In the genomic region with DNA sequence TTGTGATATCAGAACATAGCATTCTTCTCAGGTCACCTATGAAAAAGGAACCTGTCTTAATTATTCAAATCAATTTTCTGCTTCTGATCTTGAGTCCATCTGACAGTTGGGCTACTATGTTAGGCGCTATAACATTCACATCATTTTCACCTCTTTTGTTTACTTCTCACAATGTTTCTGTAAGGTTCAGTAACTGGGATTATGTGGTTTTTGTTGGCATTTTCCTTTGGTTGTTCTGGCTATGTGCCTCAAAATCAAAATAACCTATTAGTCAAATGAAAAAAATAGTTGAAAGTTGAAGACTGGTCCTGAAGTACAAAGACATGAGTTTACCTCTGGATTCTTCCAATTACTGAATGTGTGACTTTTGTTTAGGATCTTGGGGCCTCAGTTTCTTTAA, we compare ENCODE assay signal across 1 cellular context.
TF ChIP-seq lines count a peak whose summit lies in the region.

No MANE protein-coding gene starts in this region.

TF ChIP-seq in GM23338, 12 proteins besides CTCF, POLR2A, EP300 and RAD21 (continued from another document):
- TF ChIP-seq REST (IDR thresholded peaks at IDR 0.05; ENCODE audit: unreplicated experiment) (no peak), ZNF114 (CRISPR knock-in tag; IDR thresholded peaks at IDR 0.05) (no peak), POLR2AphosphoS5 (IDR thresholded peaks at IDR 0.05; ENCODE audit: low read depth) (no peak), ZNF331 (CRISPR knock-in tag; IDR thresholded peaks at IDR 0.05; ENCODE audit: low read depth) (no peak), JUNB (IDR thresholded peaks at IDR 0.05; ENCODE audit: unreplicated experiment) (no peak), NANOG (IDR thresholded peaks at IDR 0.05; ENCODE audit: borderline replicate concordance) (no peak), CREB1 (CRISPR knock-in tag; IDR thresholded peaks at IDR 0.05; ENCODE audit: low read depth) (no peak)
- TF ChIP-seq, protein P1, sequence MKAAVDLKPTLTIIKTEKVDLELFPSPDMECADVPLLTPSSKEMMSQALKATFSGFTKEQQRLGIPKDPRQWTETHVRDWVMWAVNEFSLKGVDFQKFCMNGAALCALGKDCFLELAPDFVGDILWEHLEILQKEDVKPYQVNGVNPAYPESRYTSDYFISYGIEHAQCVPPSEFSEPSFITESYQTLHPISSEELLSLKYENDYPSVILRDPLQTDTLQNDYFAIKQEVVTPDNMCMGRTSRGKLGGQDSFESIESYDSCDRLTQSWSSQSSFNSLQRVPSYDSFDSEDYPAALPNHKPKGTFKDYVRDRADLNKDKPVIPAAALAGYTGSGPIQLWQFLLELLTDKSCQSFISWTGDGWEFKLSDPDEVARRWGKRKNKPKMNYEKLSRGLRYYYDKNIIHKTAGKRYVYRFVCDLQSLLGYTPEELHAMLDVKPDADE (IDR thresholded peaks at IDR 0.05), result no peak
